8 cellular contexts compared by ENCODE assay signal in genomic region chr9:70111042-70111602, GRCh38.
DNase-seq lines count a peak whose midpoint lies in the region; ATAC-seq and TF ChIP-seq lines count a peak whose summit lies in the region.

No MANE protein-coding gene starts in this region.

- peak; percentile 32 for DNase-seq in DMS79 treated with DMSO at 0.1 percent for 48 hours (lab: John Stamatoyannopoulos, UW)
- DNase-seq in LHCN-M2 (ENCODE audit: low read depth): peak; percentile 78
- DNase-seq in SK-N-MC (ENCODE audit: low read depth, low spot score): peak; percentile 6
- peak; percentile 57 to 88 (median 79) for DNase-seq in adrenal gland
- peak; percentile 88 to 96 (median 92) for DNase-seq in right cardiac atrium
- peak; percentile 91 for DNase-seq in sciatic nerve (ENCODE audit: low spot score)
- DNase-seq in SIG-M5 (lab: John Stamatoyannopoulos, UW): no peak

- no peak for TF ChIP-seq POLR2A in adrenal gland (IDR thresholded peaks at IDR 0.05)

- peak; percentile 62 to 89 (median 74) for TF ChIP-seq CTCF in adrenal gland (IDR thresholded peaks at IDR 0.05)

- intact Hi-C loops in adrenal gland (cut with DNase I): loop anchor here (5.0 kb wide), 1 partner anchor 139 kb away; no protein-coding TSS in a partner anchor
- intact Hi-C loops in right cardiac atrium (cut with DNase I): loop anchor here (2.0 to 5.0 kb wide), 2 partner anchors 136 to 139 kb away; no protein-coding TSS in a partner anchor
- intact Hi-C loops in sciatic nerve (cut with DNase I): loop anchor here (5.0 kb wide), 1 partner anchor 139 kb away; no protein-coding TSS in a partner anchor

- H3K9me3 ChIP-seq in SK-N-MC (ENCODE audit: low read depth, low read length): no peaks in the 10 kb centered on the region
- no peaks in the 10 kb centered on the region for H3K9me3 ChIP-seq in adrenal gland (replicated peaks in 1 of 3)
- no peaks in the 10 kb centered on the region for H3K9me3 ChIP-seq in right cardiac atrium (ENCODE audit: control insufficient read depth, low read length)

- H3K4me1 ChIP-seq in adrenal gland (replicated peaks in 1 of 2) (peaks cover 0 to 7% of the 10 kb centered on the region in 2 donors), right cardiac atrium (ENCODE audit: control insufficient read depth, insufficient read depth, low read length) (peaks cover 5% of the 10 kb centered on the region)

- H3K27me3 ChIP-seq in adrenal gland (no peaks in the 10 kb centered on the region), right cardiac atrium (ENCODE audit: control insufficient read depth, insufficient read depth) (no peaks in the 10 kb centered on the region)

- no peak overlapping the region for H3K9ac ChIP-seq in SK-N-MC (ENCODE audit: insufficient read length)

- ATAC-seq in GM21619 (IDR thresholded peaks at IDR 0.05; ENCODE audit: unreplicated experiment): peak; percentile 78
- ATAC-seq in right cardiac atrium: peak; percentile 81 to 88
- peak; percentile 87 for ATAC-seq in sciatic nerve

- 0 to 21% (median 18%) methylated on average over 1 to 4 of the region's 4 CpGs for WGBS in adrenal gland, 4 donors
- 10% methylated on average over 4 of the region's 4 CpGs for WGBS in right cardiac atrium

- no peak overlapping the region for H3K4me3 ChIP-seq in SK-N-MC
- H3K4me3 ChIP-seq in adrenal gland: no peak overlapping the region
- H3K4me3 ChIP-seq in right cardiac atrium (ENCODE audit: low read length): no peak overlapping the region

- no peaks in the 10 kb centered on the region for H3K36me3 ChIP-seq in SK-N-MC (ENCODE audit: insufficient read depth, low read length)
- H3K36me3 ChIP-seq in adrenal gland (replicated peaks in 1 of 2): no peaks in the 10 kb centered on the region

- H3K27ac ChIP-seq in SK-N-MC: no peak overlapping the region
- H3K27ac ChIP-seq in adrenal gland: no peak overlapping the region
- H3K27ac ChIP-seq in right cardiac atrium (ENCODE audit: low read length): no peak overlapping the region
